In the genomic region with DNA sequence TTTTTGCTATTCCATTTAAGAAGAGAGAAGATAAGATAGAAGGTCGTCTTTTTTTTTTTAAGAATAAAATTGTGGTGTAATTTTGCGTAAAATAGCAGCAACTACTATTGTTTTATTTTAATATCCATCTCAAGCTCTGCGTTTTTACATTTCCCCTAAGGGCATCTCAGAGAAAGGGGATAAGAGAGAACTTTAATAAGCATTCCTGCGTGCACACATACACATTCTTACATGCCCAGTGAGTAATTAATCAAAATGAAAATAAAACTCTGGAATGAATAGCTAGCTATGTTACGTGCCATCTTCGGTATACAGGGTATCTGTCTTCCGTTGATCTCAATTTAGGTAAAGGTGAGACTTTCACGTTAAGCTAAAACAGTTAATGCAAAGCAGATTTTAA, we compare ENCODE assay signal across 14 cellular contexts.
DNase-seq lines count a peak whose midpoint lies in the region; ATAC-seq and TF ChIP-seq lines count a peak whose summit lies in the region.
"Had no signal": no experiment of that assay in that cellular context is flagged by ENCODE, and none has a peak within 500 bp of the region (broad histone marks: within the 10 kb centered on the region; RNA-seq: fewer than 3 reads in every experiment).

No MANE protein-coding gene starts in this region.

- no peaks in the 10 kb centered on the region for H3K36me3 Mint-ChIP-seq in HFFc6 (ENCODE audit: low read depth)
- H3K36me3 Mint-ChIP-seq: CD14-positive monocyte; CD8-positive, alpha-beta memory T cell had no signal

- no peak for TF ChIP-seq CTCF in HFFc6 (IDR thresholded peaks at IDR 0.05)
- no peak for TF ChIP-seq CTCF in RWPE1 (conservative IDR thresholded peaks at IDR 0.05; ENCODE audit: low read depth)
- TF ChIP-seq CTCF in foreskin keratinocyte (conservative IDR thresholded peaks at IDR 0.05), result no peak

- peak overlapping the region; percentile 50 for H3K4me3 Mint-ChIP-seq in HFFc6
- H3K4me3 Mint-ChIP-seq: CD14-positive monocyte; CD8-positive, alpha-beta memory T cell; H9 had no signal

- H3K27me3 Mint-ChIP-seq in HFFc6 (ENCODE audit: insufficient read depth), result no peaks in the 10 kb centered on the region; the same call in 1 of the 2 replicates
- H3K27me3 Mint-ChIP-seq: CD8-positive, alpha-beta memory T cell had no signal

- H3K27me3 ChIP-seq in foreskin keratinocyte, result no peaks in the 10 kb centered on the region

- intact Hi-C loops in left colon (cut with DNase I, micrococcal nuclease), result no loop called here

- DNase-seq in HFFc6, result peak; percentile 56
- peak; percentile 14 for DNase-seq in RWPE1 (ENCODE audit: low spot score)
- peak; percentile 57 to 76 for DNase-seq in foreskin keratinocyte
- no peak for DNase-seq in left colon
- no peak for DNase-seq in NCI-H1436 treated with DMSO at 0.1 percent for 48 hours (lab: John Stamatoyannopoulos, UW)
- DNase-seq: Calu3; CD8-positive, alpha-beta memory T cell; DMS153; DMS79 treated with DMSO at 0.1 percent for 48 hours; GF-D8; GOT3; H9 had no signal

- H3K9me3 Mint-ChIP-seq in HFFc6, result no peaks in the 10 kb centered on the region
- H3K9me3 Mint-ChIP-seq: H9 had no signal

- ATAC-seq in foreskin keratinocyte, result peak; percentile 93
- ATAC-seq in activated CD4-positive, CD25-positive, alpha-beta regulatory T cell treated with anti-CD3 and anti-CD28 coated beads, Interleukin-2, amount 50 U/mL, for 24 hours, result no peak
- no peak for ATAC-seq in left colon

- CTCF ChIA-PET in RWPE1 (lab: Yijun Ruan, JAX), result interaction anchor here (0.7 kb wide), 1 partner anchor 27 kb away, joined by 7 read pairs; no protein-coding TSS in a partner anchor

- peaks cover 11% of the 10 kb centered on the region for H3K4me1 ChIP-seq in foreskin keratinocyte

- no peak overlapping the region for H3K27ac ChIP-seq in RWPE1
- H3K27ac ChIP-seq in foreskin keratinocyte, result no peak overlapping the region

- POLR2A ChIA-PET in RWPE1 (lab: Yijun Ruan, JAX; ENCODE audit: low non-redundant PET), result no interaction called here

- H3K4me1 Mint-ChIP-seq in HFFc6 (ENCODE audit: low read depth), result peaks cover 40% of the 10 kb centered on the region
- H3K4me1 Mint-ChIP-seq: CD14-positive monocyte; CD8-positive, alpha-beta memory T cell; H9 had no signal

- H3K27ac Mint-ChIP-seq in HFFc6, result no peak overlapping the region
- H3K27ac Mint-ChIP-seq: CD14-positive monocyte; CD8-positive, alpha-beta memory T cell; H9 had no signal

Comparison
In these comparisons a context has a peak if more than half of its experiments do, and no peak if none do; other contexts are left out.
1. DNase-seq: peak in HFFc6 (single experiment), RWPE1 (single experiment) and foreskin keratinocyte (2 of 2); none in left colon (0 of 2) and NCI-H1436 treated with DMSO at 0.1 percent for 48 hours (single experiment).